Comparison of ENCODE assay signal across 8 cellular contexts in the genomic region with DNA sequence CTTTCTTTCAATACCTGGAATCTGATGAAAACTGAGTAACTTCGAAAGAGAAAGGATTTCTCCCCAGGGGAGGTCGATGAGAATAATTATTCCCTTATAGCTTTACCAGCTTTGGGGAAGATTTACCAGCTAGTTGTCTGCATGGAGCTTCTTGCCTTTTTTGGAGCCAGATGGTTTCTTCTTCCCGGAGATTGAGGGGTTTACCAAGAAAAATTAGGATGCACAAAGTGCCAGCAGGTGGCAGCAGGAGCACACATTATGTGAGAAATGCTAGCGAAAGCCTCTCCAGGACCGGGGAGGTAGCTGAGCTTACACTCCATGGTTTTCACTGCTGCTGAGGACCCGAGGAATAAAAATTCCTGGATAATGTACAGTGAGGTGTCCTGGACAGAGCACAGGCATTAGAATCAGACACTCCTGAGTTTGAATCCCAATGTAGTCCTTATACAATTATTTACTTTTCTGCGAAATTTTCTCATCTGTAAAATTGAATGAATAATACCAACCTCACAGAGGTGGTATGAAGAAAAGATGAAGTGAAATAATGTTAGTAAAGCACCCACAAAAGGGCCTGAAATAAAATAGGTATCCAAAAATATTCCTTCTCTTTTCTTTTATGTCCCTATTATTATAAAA. TPM values are rescaled to one million over a fixed set of nuclear protein-coding genes. Genes with fewer than 3 reads are reported as not detected.
DNase-seq lines count a peak whose midpoint lies in the region; ATAC-seq and TF ChIP-seq lines count a peak whose summit lies in the region.

No MANE protein-coding gene starts in this region.

- H3K4me3 ChIP-seq in right cardiac atrium (ENCODE audit: low read length) (no peak overlapping the region), retinal pigment epithelial cell (ENCODE audit: low read length) (no peak overlapping the region)

- peak; percentile 65 to 83 for ATAC-seq in right cardiac atrium
- no peak for ATAC-seq in HG03097 (IDR thresholded peaks at IDR 0.05; ENCODE audit: low FRiP score, unreplicated experiment)
- ATAC-seq in GM18909 (IDR thresholded peaks at IDR 0.05; ENCODE audit: poor library complexity, unreplicated experiment): no peak

- H3K4me1 ChIP-seq in right cardiac atrium (ENCODE audit: control insufficient read depth, insufficient read depth, low read length): no peaks in the 10 kb centered on the region

- peak; percentile 60 for DNase-seq in NCI-H1436 treated with DMSO at 0.1 percent for 48 hours (lab: John Stamatoyannopoulos, UW)
- DNase-seq in SW480 (ENCODE audit: low spot score): peak; percentile 84
- peak in 55 of 56 donors; percentile 6 to 90 (median 63) for DNase-seq in amygdala (lab: John Stamatoyannopoulos, UW)
- peak; percentile 86 to 93 (median 90) for DNase-seq in right cardiac atrium
- peak; percentile 43 for DNase-seq in retinal pigment epithelial cell (ENCODE audit: low read depth)

- no peaks in the 10 kb centered on the region for H3K9me3 ChIP-seq in right cardiac atrium (ENCODE audit: control insufficient read depth, low read length)

- H3K27ac ChIP-seq in right cardiac atrium (ENCODE audit: low read length): no peak overlapping the region

- 13% methylated on average over 7 of the region's 7 CpGs for WGBS in right cardiac atrium

- intact Hi-C loops in right cardiac atrium (cut with DNase I): loop anchor here in 2 of 4 donors (5.0 kb wide), 1 partner anchor 561 kb away; no protein-coding TSS in a partner anchor

- TF ChIP-seq CTCF in GM12874 (IDR thresholded peaks at IDR 0.05; ENCODE audit: insufficient read depth, low read depth, low read length) (peak; percentile 62), retinal pigment epithelial cell (conservative IDR thresholded peaks at IDR 0.05; ENCODE audit: low read depth, low read length) (peak; percentile 78)

- no peaks in the 10 kb centered on the region for H3K27me3 ChIP-seq in right cardiac atrium (ENCODE audit: control insufficient read depth, insufficient read depth)

RNA-seq across cellular contexts. Expression of gene PARVA, which starts 46.0 kb away (rescaled TPM):
- total RNA-seq in right cardiac atrium: 100 to 1,000 TPM in 1 of 4 donors, 10 to 100 TPM in 3; 61.4 to 116 (median 76.5) TPM
- 30.6 TPM for polyA plus RNA-seq in right cardiac atrium

Comparison
In these comparisons a context has a peak if more than half of its experiments do, and no peak if none do; other contexts are left out.
1. ATAC-seq: peak in right cardiac atrium (2 of 2); none in HG03097 (single experiment) and GM18909 (single experiment).
2. Peak in every context shown above with its lines, with median percentiles within 50 percentile points of each other: DNase-seq.